ENCODE assay signal across 1 cellular context in genomic region chr9:98807811-98808195, GRCh38.
TF ChIP-seq lines count a peak whose summit lies in the region.

No MANE protein-coding gene starts in this region.

TF ChIP-seq in GM23338, 12 proteins besides CTCF, POLR2A, EP300 and RAD21 (continued from another document):
- TF ChIP-seq, protein P1, sequence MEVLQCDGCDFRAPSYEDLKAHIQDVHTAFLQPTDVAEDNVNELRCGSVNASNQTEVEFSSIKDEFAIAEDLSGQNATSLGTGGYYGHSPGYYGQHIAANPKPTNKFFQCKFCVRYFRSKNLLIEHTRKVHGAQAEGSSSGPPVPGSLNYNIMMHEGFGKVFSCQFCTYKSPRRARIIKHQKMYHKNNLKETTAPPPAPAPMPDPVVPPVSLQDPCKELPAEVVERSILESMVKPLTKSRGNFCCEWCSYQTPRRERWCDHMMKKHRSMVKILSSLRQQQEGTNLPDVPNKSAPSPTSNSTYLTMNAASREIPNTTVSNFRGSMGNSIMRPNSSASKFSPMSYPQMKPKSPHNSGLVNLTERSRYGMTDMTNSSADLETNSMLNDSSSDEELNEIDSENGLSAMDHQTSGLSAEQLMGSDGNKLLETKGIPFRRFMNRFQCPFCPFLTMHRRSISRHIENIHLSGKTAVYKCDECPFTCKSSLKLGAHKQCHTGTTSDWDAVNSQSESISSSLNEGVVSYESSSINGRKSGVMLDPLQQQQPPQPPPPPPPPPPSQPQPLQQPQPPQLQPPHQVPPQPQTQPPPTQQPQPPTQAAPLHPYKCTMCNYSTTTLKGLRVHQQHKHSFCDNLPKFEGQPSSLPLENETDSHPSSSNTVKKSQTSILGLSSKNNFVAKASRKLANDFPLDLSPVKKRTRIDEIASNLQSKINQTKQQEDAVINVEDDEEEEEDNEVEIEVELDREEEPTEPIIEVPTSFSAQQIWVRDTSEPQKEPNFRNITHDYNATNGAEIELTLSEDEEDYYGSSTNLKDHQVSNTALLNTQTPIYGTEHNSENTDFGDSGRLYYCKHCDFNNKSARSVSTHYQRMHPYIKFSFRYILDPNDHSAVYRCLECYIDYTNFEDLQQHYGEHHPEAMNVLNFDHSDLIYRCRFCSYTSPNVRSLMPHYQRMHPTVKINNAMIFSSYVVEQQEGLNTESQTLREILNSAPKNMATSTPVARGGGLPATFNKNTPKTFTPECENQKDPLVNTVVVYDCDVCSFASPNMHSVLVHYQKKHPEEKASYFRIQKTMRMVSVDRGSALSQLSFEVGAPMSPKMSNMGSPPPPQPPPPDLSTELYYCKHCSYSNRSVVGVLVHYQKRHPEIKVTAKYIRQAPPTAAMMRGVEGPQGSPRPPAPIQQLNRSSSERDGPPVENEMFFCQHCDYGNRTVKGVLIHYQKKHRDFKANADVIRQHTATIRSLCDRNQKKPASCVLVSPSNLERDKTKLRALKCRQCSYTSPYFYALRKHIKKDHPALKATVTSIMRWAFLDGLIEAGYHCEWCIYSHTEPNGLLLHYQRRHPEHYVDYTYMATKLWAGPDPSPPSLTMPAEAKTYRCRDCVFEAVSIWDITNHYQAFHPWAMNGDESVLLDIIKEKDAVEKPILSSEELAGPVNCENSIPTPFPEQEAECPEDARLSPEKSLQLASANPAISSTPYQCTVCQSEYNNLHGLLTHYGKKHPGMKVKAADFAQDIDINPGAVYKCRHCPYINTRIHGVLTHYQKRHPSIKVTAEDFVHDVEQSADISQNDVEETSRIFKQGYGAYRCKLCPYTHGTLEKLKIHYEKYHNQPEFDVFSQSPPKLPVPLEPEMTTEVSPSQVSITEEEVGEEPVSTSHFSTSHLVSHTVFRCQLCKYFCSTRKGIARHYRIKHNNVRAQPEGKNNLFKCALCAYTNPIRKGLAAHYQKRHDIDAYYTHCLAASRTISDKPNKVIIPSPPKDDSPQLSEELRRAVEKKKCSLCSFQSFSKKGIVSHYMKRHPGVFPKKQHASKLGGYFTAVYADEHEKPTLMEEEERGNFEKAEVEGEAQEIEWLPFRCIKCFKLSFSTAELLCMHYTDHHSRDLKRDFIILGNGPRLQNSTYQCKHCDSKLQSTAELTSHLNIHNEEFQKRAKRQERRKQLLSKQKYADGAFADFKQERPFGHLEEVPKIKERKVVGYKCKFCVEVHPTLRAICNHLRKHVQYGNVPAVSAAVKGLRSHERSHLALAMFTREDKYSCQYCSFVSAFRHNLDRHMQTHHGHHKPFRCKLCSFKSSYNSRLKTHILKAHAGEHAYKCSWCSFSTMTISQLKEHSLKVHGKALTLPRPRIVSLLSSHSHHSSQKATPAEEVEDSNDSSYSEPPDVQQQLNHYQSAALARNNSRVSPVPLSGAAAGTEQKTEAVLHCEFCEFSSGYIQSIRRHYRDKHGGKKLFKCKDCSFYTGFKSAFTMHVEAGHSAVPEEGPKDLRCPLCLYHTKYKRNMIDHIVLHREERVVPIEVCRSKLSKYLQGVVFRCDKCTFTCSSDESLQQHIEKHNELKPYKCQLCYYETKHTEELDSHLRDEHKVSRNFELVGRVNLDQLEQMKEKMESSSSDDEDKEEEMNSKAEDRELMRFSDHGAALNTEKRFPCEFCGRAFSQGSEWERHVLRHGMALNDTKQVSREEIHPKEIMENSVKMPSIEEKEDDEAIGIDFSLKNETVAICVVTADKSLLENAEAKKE (CRISPR knock-in tag; IDR thresholded peaks at IDR 0.05), result no peak
- TF ChIP-seq EZH2phosphoT487 (IDR thresholded peaks at IDR 0.05; ENCODE audit: unreplicated experiment) (no peak), POLR2AphosphoS5 (IDR thresholded peaks at IDR 0.05; ENCODE audit: low read depth) (no peak), STAT1 (IDR thresholded peaks at IDR 0.05; ENCODE audit: unreplicated experiment) (no peak)
- TF ChIP-seq, protein P2, sequence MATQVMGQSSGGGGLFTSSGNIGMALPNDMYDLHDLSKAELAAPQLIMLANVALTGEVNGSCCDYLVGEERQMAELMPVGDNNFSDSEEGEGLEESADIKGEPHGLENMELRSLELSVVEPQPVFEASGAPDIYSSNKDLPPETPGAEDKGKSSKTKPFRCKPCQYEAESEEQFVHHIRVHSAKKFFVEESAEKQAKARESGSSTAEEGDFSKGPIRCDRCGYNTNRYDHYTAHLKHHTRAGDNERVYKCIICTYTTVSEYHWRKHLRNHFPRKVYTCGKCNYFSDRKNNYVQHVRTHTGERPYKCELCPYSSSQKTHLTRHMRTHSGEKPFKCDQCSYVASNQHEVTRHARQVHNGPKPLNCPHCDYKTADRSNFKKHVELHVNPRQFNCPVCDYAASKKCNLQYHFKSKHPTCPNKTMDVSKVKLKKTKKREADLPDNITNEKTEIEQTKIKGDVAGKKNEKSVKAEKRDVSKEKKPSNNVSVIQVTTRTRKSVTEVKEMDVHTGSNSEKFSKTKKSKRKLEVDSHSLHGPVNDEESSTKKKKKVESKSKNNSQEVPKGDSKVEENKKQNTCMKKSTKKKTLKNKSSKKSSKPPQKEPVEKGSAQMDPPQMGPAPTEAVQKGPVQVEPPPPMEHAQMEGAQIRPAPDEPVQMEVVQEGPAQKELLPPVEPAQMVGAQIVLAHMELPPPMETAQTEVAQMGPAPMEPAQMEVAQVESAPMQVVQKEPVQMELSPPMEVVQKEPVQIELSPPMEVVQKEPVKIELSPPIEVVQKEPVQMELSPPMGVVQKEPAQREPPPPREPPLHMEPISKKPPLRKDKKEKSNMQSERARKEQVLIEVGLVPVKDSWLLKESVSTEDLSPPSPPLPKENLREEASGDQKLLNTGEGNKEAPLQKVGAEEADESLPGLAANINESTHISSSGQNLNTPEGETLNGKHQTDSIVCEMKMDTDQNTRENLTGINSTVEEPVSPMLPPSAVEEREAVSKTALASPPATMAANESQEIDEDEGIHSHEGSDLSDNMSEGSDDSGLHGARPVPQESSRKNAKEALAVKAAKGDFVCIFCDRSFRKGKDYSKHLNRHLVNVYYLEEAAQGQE (IDR thresholded peaks at IDR 0.05; ENCODE audit: unreplicated experiment), result no peak
